In the genomic region with DNA sequence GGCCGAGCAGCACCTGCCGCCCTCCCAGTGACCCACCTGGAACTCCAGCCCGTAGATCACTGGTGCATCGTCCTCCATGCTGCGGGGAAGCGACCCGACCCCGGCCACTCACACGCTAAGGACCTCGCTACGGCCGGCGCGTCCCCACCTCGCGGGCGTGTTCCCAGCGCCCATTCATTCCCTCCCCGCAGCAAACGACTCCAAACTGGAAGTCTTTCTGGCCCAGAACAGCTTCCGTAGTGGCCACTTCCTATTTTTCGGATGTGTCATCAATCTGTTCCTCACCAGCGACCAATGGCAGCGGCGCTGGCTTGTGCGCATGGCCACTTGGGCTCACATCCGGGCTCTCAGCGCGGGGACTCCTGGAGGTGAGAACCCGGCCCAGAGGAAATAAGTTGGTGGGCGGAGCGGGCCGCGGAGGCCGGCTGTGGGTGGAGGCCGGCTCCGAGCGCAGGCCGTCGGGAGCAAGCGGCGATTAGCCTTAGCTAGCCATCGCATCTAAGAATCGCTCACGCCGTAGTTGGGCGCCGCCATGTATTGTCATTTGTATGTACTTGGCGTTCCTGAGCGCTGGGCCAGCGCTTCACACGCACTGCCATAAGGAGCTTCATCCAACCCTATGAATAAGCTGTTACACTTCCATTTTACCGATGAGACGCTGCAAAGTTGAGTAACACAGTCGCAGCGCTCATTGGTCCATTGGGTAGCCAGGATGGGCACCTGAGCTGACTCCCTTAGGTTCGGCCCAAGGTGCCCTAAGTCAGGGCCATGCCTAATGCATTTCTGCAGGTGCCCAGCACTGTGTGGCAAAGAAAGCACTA, we compare ENCODE assay signal across 8 cellular contexts. TPM values are rescaled to one million over a fixed set of nuclear protein-coding genes. Genes with fewer than 3 reads are reported as not detected.
DNase-seq lines count a peak whose midpoint lies in the region; ATAC-seq lines count a peak whose summit lies in the region.

A gene (minus strand): TSS at position 207 of the 821 bp plus-strand sequence. CDS start 129 bp downstream, at position 78.

- peaks cover 34 to 37% of the 10 kb centered on the region in 2 donors for H3K4me1 Mint-ChIP-seq in effector memory CD8-positive, alpha-beta T cell (ENCODE audit: low read depth in 2 of 2)
- H3K4me1 Mint-ChIP-seq in memory B cell: peaks cover 28% of the 10 kb centered on the region

- DNase-seq in COLO668 (lab: John Stamatoyannopoulos, UW; ENCODE audit: unreplicated experiment) (peak; percentile 98), HT1080 (ENCODE audit: low read depth) (peak; percentile 98), NOMO-1 treated with DMSO at 0.1 percent for 48 hours (lab: John Stamatoyannopoulos, UW; ENCODE audit: unreplicated experiment) (peak; percentile 98), memory B cell (ENCODE audit: low spot score in 2 of 2) (peak; percentile 87 to 91)
- peak; percentile 92 to 94 for DNase-seq in activated CD8-positive, alpha-beta memory T cell treated with anti-CD3 and anti-CD28 coated beads for 4 hours (ENCODE audit: low read depth in 2 of 2)
- peak; percentile 95 to 96 (median 96) for DNase-seq in effector memory CD8-positive, alpha-beta T cell
- DNase-seq in stimulated activated CD8-positive, alpha-beta memory T cell treated with anti-CD3 and anti-CD28 coated beads, Interleukin-12 subunit alpha, Interleukin-12 subunit beta, amount 100 ng/mL, for 24 hours (ENCODE audit: extremely low read depth): peak; percentile 91

- H3K4me3 Mint-ChIP-seq in effector memory CD8-positive, alpha-beta T cell: peak within 1 kb of the TSS; percentile 93 to 98
- peak within 1 kb of the TSS; percentile 96 for H3K4me3 Mint-ChIP-seq in memory B cell

- ATAC-seq in GM21360 (IDR thresholded peaks at IDR 0.05; ENCODE audit: unreplicated experiment) (peak; percentile 76), memory B cell (ENCODE audit: low read depth) (peak; percentile 81)
- peak; percentile 82 for ATAC-seq in effector memory CD8-positive, alpha-beta T cell (replicated peaks)

- no peaks in the 10 kb centered on the region for H3K9me3 Mint-ChIP-seq in effector memory CD8-positive, alpha-beta T cell
- no peaks in the 10 kb centered on the region for H3K9me3 Mint-ChIP-seq in memory B cell

- peaks cover 43% of the 10 kb centered on the region for H3K36me3 Mint-ChIP-seq in effector memory CD8-positive, alpha-beta T cell (ENCODE audit: insufficient read depth)
- H3K36me3 Mint-ChIP-seq in memory B cell: peaks cover 3% of the 10 kb centered on the region

- H3K27me3 Mint-ChIP-seq in effector memory CD8-positive, alpha-beta T cell: no peaks in the 10 kb centered on the region
- H3K27me3 Mint-ChIP-seq in memory B cell: no peaks in the 10 kb centered on the region

- peak within 1 kb of the TSS; percentile 95 to 99 for H3K27ac Mint-ChIP-seq in effector memory CD8-positive, alpha-beta T cell
- H3K27ac Mint-ChIP-seq in memory B cell: peak within 1 kb of the TSS; percentile 95

RNA-seq across cellular contexts. Expression of the gene that starts here (rescaled TPM):
- 71.2 and 75.5 TPM in 2 replicates for total RNA-seq in HT1080 (2014; rRNA removed; shearing (Covaris generic))
- polyA plus RNA-seq in HT1080 (2015; cell fraction: cytosol; rRNA removed): 63.7 and 65.9 TPM in 2 replicates
- 37.0 and 42.5 TPM in 2 replicates for polyA plus RNA-seq in HT1080 (2015; cell fraction: nucleus; rRNA removed)

Comparison
In these comparisons a context has a peak if more than half of its experiments do, and no peak if none do; other contexts are left out.
1. Peak in every context shown above with its lines: DNase-seq and ATAC-seq.